Comparison of ENCODE assay signal across 9 cellular contexts in genomic region chr4:103498161-103499070, GRCh38.
DNase-seq lines count a peak whose midpoint lies in the region; ATAC-seq and TF ChIP-seq lines count a peak whose summit lies in the region.
"Had no signal": no experiment of that assay in that cellular context is flagged by ENCODE, and none has a peak within 500 bp of the region (broad histone marks: within the 10 kb centered on the region; RNA-seq: fewer than 3 reads in every experiment).

No MANE protein-coding gene starts in this region.

- intact Hi-C loops in ascending aorta (cut with DNase I): no loop called here

- no peak for TF ChIP-seq CTCF in hepatocyte (IDR thresholded peaks at IDR 0.05; ENCODE audit: poor library complexity)
- no peak for TF ChIP-seq CTCF in ascending aorta (IDR thresholded peaks at IDR 0.05)

- no peaks in the 10 kb centered on the region for H3K9me2 ChIP-seq in hepatocyte (replicated peaks; ENCODE audit: insufficient read depth)

- peaks cover 5% of the 10 kb centered on the region for H3K4me1 ChIP-seq in hepatocyte (ENCODE audit: insufficient read depth)
- H3K4me1 ChIP-seq in ascending aorta: no peaks in the 10 kb centered on the region

- no peak overlapping the region for H2AFZ ChIP-seq in hepatocyte

- no peaks in the 10 kb centered on the region for H3K36me3 ChIP-seq in hepatocyte (replicated peaks; ENCODE audit: insufficient read depth, low read depth)
- no peaks in the 10 kb centered on the region for H3K36me3 ChIP-seq in ascending aorta

- H3K27ac ChIP-seq in hepatocyte: peak overlapping the region; percentile 66
- no peak overlapping the region for H3K27ac ChIP-seq in ascending aorta
- H3K27ac ChIP-seq: HL-60 had no signal

- ATAC-seq in GM18508 (IDR thresholded peaks at IDR 0.05; ENCODE audit: insufficient read depth, unreplicated experiment) (peak; percentile 88), GM21786 (IDR thresholded peaks at IDR 0.05; ENCODE audit: unreplicated experiment) (peak; percentile 86)

- peak; percentile 7 for DNase-seq in HS-27A (ENCODE audit: low read depth)
- DNase-seq in hepatocyte (ENCODE audit: low spot score): peak; percentile 35
- DNase-seq in hepatic stellate cell (ENCODE audit: low spot score): no peak
- no peak for DNase-seq in NCI-H510A (lab: John Stamatoyannopoulos, UW)
- DNase-seq in cortex of kidney (lab: John Stamatoyannopoulos, UW): no peak
- no peak for DNase-seq in ascending aorta (ENCODE audit: low spot score in 2 of 2)

- H3K4me3 ChIP-seq in hepatocyte (no peak overlapping the region), ascending aorta (no peak overlapping the region)

- H3K27me3 ChIP-seq in hepatocyte (no peaks in the 10 kb centered on the region), ascending aorta (no peaks in the 10 kb centered on the region)

- H3K4me2 ChIP-seq in hepatocyte: peak overlapping the region; percentile 31

- no peaks in the 10 kb centered on the region for H3K79me2 ChIP-seq in hepatocyte

- 47% methylated on average over 8 of the region's 8 CpGs for WGBS in hepatocyte (ENCODE audit: low lambda C conversion rate, missing lambda C conversion rate)

- H4K20me1 ChIP-seq in hepatocyte (ENCODE audit: insufficient read depth, poor library complexity, severe bottlenecking): no peaks in the 10 kb centered on the region

- H3K9me3 ChIP-seq in hepatocyte (ENCODE audit: low read depth) (no peaks in the 10 kb centered on the region), ascending aorta (no peaks in the 10 kb centered on the region)

Comparison
In these comparisons a context has a peak if more than half of its experiments do, and no peak if none do; other contexts are left out.
1. DNase-seq: peak in HS-27A (single experiment) and hepatocyte (single experiment); none in hepatic stellate cell (single experiment), NCI-H510A (single experiment), cortex of kidney (single experiment) and ascending aorta (0 of 2).